In the genomic region with DNA sequence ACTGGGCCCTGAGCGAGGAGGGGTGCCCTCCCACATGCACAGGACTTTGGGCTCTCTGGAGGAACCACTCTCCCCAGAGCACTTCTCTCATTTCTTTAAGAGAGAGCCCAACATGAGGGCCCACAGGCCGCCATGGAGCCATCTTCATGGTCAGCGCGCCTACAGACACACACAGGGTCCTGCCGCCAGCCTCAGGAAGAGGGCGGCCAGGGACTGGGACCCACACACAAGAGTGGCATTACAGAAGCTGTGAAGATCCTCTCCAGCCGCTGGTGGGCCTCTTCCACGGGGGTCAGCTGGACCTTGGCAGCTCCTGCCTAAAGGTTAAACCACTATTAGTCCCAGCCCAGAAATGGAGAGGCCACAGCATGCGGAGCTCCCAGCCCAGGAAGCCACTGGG, we compare ENCODE assay signal across 15 cellular contexts. TPM values are rescaled to one million over a fixed set of nuclear protein-coding genes. Genes with fewer than 3 reads are reported as not detected.
DNase-seq lines count a peak whose midpoint lies in the region; ATAC-seq, FAIRE-seq and TF ChIP-seq lines count a peak whose summit lies in the region.
"Had no signal": no experiment of that assay in that cellular context is flagged by ENCODE, and none has a peak within 500 bp of the region (broad histone marks: within the 10 kb centered on the region; RNA-seq: fewer than 3 reads in every experiment).

No MANE protein-coding gene starts in this region.

- peaks cover 23 to 44% of the 10 kb centered on the region in 2 experiments for H3K4me1 ChIP-seq in K562 (replicated peaks in 1 of 2; ENCODE audit: control insufficient read depth in 2 of 2, insufficient read depth in 2 of 2, low read length in 2 of 2)
- H3K4me1 ChIP-seq in gastrocnemius medialis: peaks cover 55 to 61% of the 10 kb centered on the region in 2 donors
- H3K4me1 ChIP-seq in osteoblast (ENCODE audit: insufficient read depth, low read length): no peaks in the 10 kb centered on the region

- H2AFZ ChIP-seq in K562 (ENCODE audit: low read depth, low read length) (no peak overlapping the region), osteoblast (ENCODE audit: low read length) (no peak overlapping the region)

- no TSS peak for BruUV-seq in K562 (replicated peaks; lab: Mats Ljungman, UMichigan)

- intact Hi-C loops in natural killer cell (cut with micrococcal nuclease) (no loop called here), K562 (cut with micrococcal nuclease) (no loop called here), gastrocnemius medialis (cut with DNase I; ENCODE audit: low total_unique reads) (no loop called here)

- peaks cover 7% of the 10 kb centered on the region for H3K9me1 ChIP-seq in K562 (ENCODE audit: control insufficient read depth, insufficient read depth, low read length)

- H3K4me1 Mint-ChIP-seq in natural killer cell treated with Interleukin-12 subunit alpha and Interleukin-12 subunit beta and Interleukin-15 and Interleukin-18, amount 100 ng/mL, for 72 hours (ENCODE audit: low read depth in 2 of 2): peaks cover 0 to 7% of the 10 kb centered on the region in 2 donors
- peaks cover 0 to 19% of the 10 kb centered on the region in 2 donors for H3K4me1 Mint-ChIP-seq in natural killer cell

- no peak for ATAC-seq in natural killer cell treated with Interleukin-12 subunit alpha and Interleukin-12 subunit beta and Interleukin-15 and Interleukin-18, amount 100 ng/mL, for 72 hours
- no peak for ATAC-seq in natural killer cell
- ATAC-seq in K562: no peak
- no peak for ATAC-seq in gastrocnemius medialis
- ATAC-seq in GM18861 (IDR thresholded peaks at IDR 0.05; ENCODE audit: unreplicated experiment): no peak
- ATAC-seq in HG03025 (IDR thresholded peaks at IDR 0.05; ENCODE audit: low FRiP score, unreplicated experiment): no peak

- TF ChIP-seq EP300 in K562 (IDR thresholded peaks at IDR 0.05; ENCODE audit: low read length): no peak

- no peak for DNase-seq in natural killer cell treated with Interleukin-12 subunit alpha and Interleukin-12 subunit beta and Interleukin-15 and Interleukin-18, amount 100 ng/mL, for 72 hours (ENCODE audit: low spot score)
- DNase-seq in natural killer cell (no peak), K562 (ENCODE audit: extremely low read depth in 1 of 4, low spot score in 3 of 4) (no peak), gastrocnemius medialis (no peak), osteoblast (ENCODE audit: insufficient read length, low spot score, missing footprints) (no peak)
- DNase-seq: EL, Karpas-422, NCI-H1105 treated with DMSO at 0.1 percent for 48 hours, NCI-H187 treated with DMSO at 0.1 percent for 48 hours, NCI-H510A, NCI-H82, SIG-M5 had no signal

- H3K9ac ChIP-seq in K562 (ENCODE audit: insufficient read depth in 1 of 2, low read depth in 2 of 2, low read length in 2 of 2): peak overlapping the region; percentile 14 to 84; a peak in 2 of 4 replicates

- peak overlapping the region; percentile 19 to 70 for H3K27ac Mint-ChIP-seq in natural killer cell treated with Interleukin-12 subunit alpha and Interleukin-12 subunit beta and Interleukin-15 and Interleukin-18, amount 100 ng/mL, for 72 hours
- H3K27ac Mint-ChIP-seq in natural killer cell: no peak overlapping the region

- H3K27ac ChIP-seq in K562 (ENCODE audit: extremely low read depth, low read depth, low read length): no peak overlapping the region
- peak overlapping the region; percentile 92 to 98 (median 96) for H3K27ac ChIP-seq in gastrocnemius medialis
- no peak overlapping the region for H3K27ac ChIP-seq in osteoblast (ENCODE audit: low read depth, low read length)

- 87% methylated on average over 9 of the region's 9 CpGs for WGBS in K562 (ENCODE audit: insufficient coverage, low coverage, missing lambda C conversion rate)

- FAIRE-seq in K562 (lab: Jason Lieb, UNC): no peak
- FAIRE-seq: HepG2 had no signal

- TF ChIP-seq RAD21 in K562 (CRISPR knock-in tag; conservative IDR thresholded peaks at IDR 0.05 in 1 of 2, IDR thresholded peaks at IDR 0.05 in 1 of 2): no peak

- TF ChIP-seq CTCF in natural killer cell (IDR thresholded peaks at IDR 0.05): no peak
- TF ChIP-seq CTCF in K562 (IDR thresholded peaks at IDR 0.05 in 2 of 3, conservative IDR thresholded peaks at IDR 0.05 in 1 of 3; ENCODE audit: insufficient read depth in 2 of 3, low read depth in 1 of 3, low read length in 3 of 3): no peak
- TF ChIP-seq CTCF in gastrocnemius medialis (IDR thresholded peaks at IDR 0.05 in 4 of 5, conservative IDR thresholded peaks at IDR 0.05 in 1 of 5): no peak
- TF ChIP-seq CTCF in osteoblast (IDR thresholded peaks at IDR 0.05; ENCODE audit: extremely low read depth, low read depth, low read length): no peak

- H3K4me3 ChIP-seq in K562 (no peak overlapping the region), gastrocnemius medialis (no peak overlapping the region), osteoblast (ENCODE audit: insufficient read depth, low read length) (no peak overlapping the region)

- H3K27me3 ChIP-seq in K562 (ENCODE audit: control insufficient read depth in 2 of 2, insufficient read depth in 2 of 2, low read length in 2 of 2) (no peaks in the 10 kb centered on the region), gastrocnemius medialis (no peaks in the 10 kb centered on the region), osteoblast (ENCODE audit: insufficient read depth, low read length) (no peaks in the 10 kb centered on the region)

- no peak overlapping the region for H3K4me3 Mint-ChIP-seq in natural killer cell treated with Interleukin-12 subunit alpha and Interleukin-12 subunit beta and Interleukin-15 and Interleukin-18, amount 100 ng/mL, for 72 hours
- no peak overlapping the region for H3K4me3 Mint-ChIP-seq in natural killer cell

- H3K9me3 Mint-ChIP-seq in natural killer cell treated with Interleukin-12 subunit alpha and Interleukin-12 subunit beta and Interleukin-15 and Interleukin-18, amount 100 ng/mL, for 72 hours: no peaks in the 10 kb centered on the region
- H3K9me3 Mint-ChIP-seq in natural killer cell: no peaks in the 10 kb centered on the region

- CTCF ChIA-PET in K562 (lab: Yijun Ruan, JAX; ENCODE audit: low intra/inter-chr PET ratio): interaction anchor here (0.5 to 1.0 kb wide), 3 partner anchors 18 to 490 kb away, joined by 3 to 5 read pairs (median 3); no protein-coding TSS in a partner anchor

- H3K79me2 ChIP-seq in K562 (ENCODE audit: control insufficient read depth, insufficient read depth, low read length) (peaks cover 25% of the 10 kb centered on the region), osteoblast (ENCODE audit: insufficient read depth, low read length) (peaks cover 10% of the 10 kb centered on the region)

- no peaks in the 10 kb centered on the region for H3K27me3 Mint-ChIP-seq in natural killer cell treated with Interleukin-12 subunit alpha and Interleukin-12 subunit beta and Interleukin-15 and Interleukin-18, amount 100 ng/mL, for 72 hours
- no peaks in the 10 kb centered on the region for H3K27me3 Mint-ChIP-seq in natural killer cell (ENCODE audit: low read depth in 2 of 2)

- no peak overlapping the region for H3K4me2 ChIP-seq in K562 (ENCODE audit: insufficient read depth, low read length)
- H3K4me2 ChIP-seq in osteoblast (ENCODE audit: insufficient read depth, low read length): no peak overlapping the region

- no peaks in the 10 kb centered on the region for H3K36me3 Mint-ChIP-seq in natural killer cell treated with Interleukin-12 subunit alpha and Interleukin-12 subunit beta and Interleukin-15 and Interleukin-18, amount 100 ng/mL, for 72 hours
- no peaks in the 10 kb centered on the region for H3K36me3 Mint-ChIP-seq in natural killer cell

- TF ChIP-seq POLR2A in K562 (conservative IDR thresholded peaks at IDR 0.05): no peak
- TF ChIP-seq POLR2A in gastrocnemius medialis (IDR thresholded peaks at IDR 0.05): no peak

- H3K36me3 ChIP-seq in K562 (ENCODE audit: control insufficient read depth, insufficient read depth, low read length) (peaks cover 26% of the 10 kb centered on the region; the same call in 1 of the 3 replicates), gastrocnemius medialis (peaks cover 0 to 46% of the 10 kb centered on the region in 2 donors), osteoblast (ENCODE audit: insufficient read depth, low read length) (peaks cover 8% of the 10 kb centered on the region)

- H4K20me1 ChIP-seq in K562 (replicated peaks; ENCODE audit: control insufficient read depth, insufficient read depth, low read length): peaks cover 24% of the 10 kb centered on the region
- H4K20me1 ChIP-seq in osteoblast (ENCODE audit: insufficient read depth, low read length): peaks cover 27% of the 10 kb centered on the region

- POLR2A ChIA-PET in K562 (lab: Yijun Ruan, JAX): interaction anchor here (0.6 to 2.0 kb wide), 4 partner anchors 12 to 211 kb away, joined by 3 to 8 read pairs (median 4); a partner anchor contains a TSS

- in situ Hi-C loops in K562 (cut with MboI): no loop called here
- in situ Hi-C loops in gastrocnemius medialis (cut with MboI; ENCODE audit: low sequenced_read_pairs in 4 of 4): no loop called here

- H3K9me3 ChIP-seq in K562 (replicated peaks; ENCODE audit: control insufficient read depth, insufficient read depth, low read depth, low read length) (no peaks in the 10 kb centered on the region), gastrocnemius medialis (no peaks in the 10 kb centered on the region), osteoblast (ENCODE audit: low read depth, low read length) (no peaks in the 10 kb centered on the region)

RNA-seq across cellular contexts. Expression of a gene that starts 54.5 kb away (rescaled TPM):
- total RNA-seq in natural killer cell treated with Interleukin-12 subunit alpha and Interleukin-12 subunit beta and Interleukin-15 and Interleukin-18, amount 100 ng/mL, for 72 hours: 10 to 100 TPM; 56.7 to 60.9 TPM
- total RNA-seq in natural killer cell (100 to 1,000 TPM; 110 to 117 (median 115) TPM), K562 (2014; rRNA removed) (41.7 and 42.3 TPM in 2 replicates), K562 (2014; rRNA removed; fragmentation: Illumina TruSeq; extraction: Trizol) (10.4 and 16.4 TPM in 2 replicates), K562 (2015; rRNA removed; fragmentation: Illumina TruSeq; extraction: Trizol) (17.1 and 19.2 TPM in 2 replicates), K562 (2021) (51.8 and 65.4 TPM in 2 replicates), gastrocnemius medialis (1,000 to 10,000 TPM in 1 of 4 donors, 100 to 1,000 TPM in 3; 526 to 1,058 (median 835) TPM), osteoblast (28.6 and 39.8 TPM in 2 replicates)
- total RNA-seq in K562 (2011; cell fraction: chromatin; rRNA removed; ENCODE audit: low replicate concordance): 148 and 349 TPM in 2 replicates
- total RNA-seq in K562 (2011; cell fraction: nucleolus; rRNA removed): 124 and 136 TPM in 2 replicates
- total RNA-seq in K562 (2011; cell fraction: nucleoplasm; rRNA removed): 129 and 134 TPM in 2 replicates
- polyA plus RNA-seq in K562 (2011; rRNA removed) (8.1 and 10.7 TPM in 2 replicates), K562 (2014; fragmentation: Illumina TruSeq; extraction: Trizol) (34.4 and 39.1 TPM in 2 replicates), K562 (2014; fragmentation: Nextera tagmentation; extraction: Ambion mirVana) (1 to 10 TPM; 2.5 TPM), K562 (2014; rRNA removed) (20.4 and 32.3 TPM in 2 replicates)
- polyA plus RNA-seq in K562 (2011; cell fraction: cytosol; rRNA removed): 7.3 and 9.5 TPM in 2 replicates
- polyA plus RNA-seq in K562 (2011; cell fraction: nucleus; rRNA removed): 62.2 and 107 TPM in 2 replicates
- polyA plus RNA-seq in K562 (2012): 31.3 and 34.9 TPM in 2 replicates
- 12.1 and 19.8 TPM in 2 replicates for polyA minus RNA-seq in K562 (2011; rRNA and poly(A)+ RNA removed)
- polyA minus RNA-seq in K562 (2011; cell fraction: cytosol; rRNA and poly(A)+ RNA removed): 22.1 and 22.6 TPM in 2 replicates
- 40.4 and 54.3 TPM in 2 replicates for polyA minus RNA-seq in K562 (2011; cell fraction: nucleus; rRNA and poly(A)+ RNA removed)

Comparison
In these comparisons a context has a peak if more than half of its experiments do, and no peak if none do; other contexts are left out.
1. H3K27ac Mint-ChIP-seq: peak in natural killer cell treated with Interleukin-12 subunit alpha and Interleukin-12 subunit beta and Interleukin-15 and Interleukin-18, amount 100 ng/mL, for 72 hours (2 of 2); none in natural killer cell (0 of 2).
2. H3K27ac ChIP-seq: peak in gastrocnemius medialis (4 of 4); none in K562 (single experiment) and osteoblast (single experiment).